ENCODE assay signal across 14 cellular contexts in genomic region chr19:15129856-15130580, GRCh38. TPM values are rescaled to one million over a fixed set of nuclear protein-coding genes. Genes with fewer than 3 reads are reported as not detected.
DNase-seq lines count a peak whose midpoint lies in the region; ATAC-seq, FAIRE-seq and TF ChIP-seq lines count a peak whose summit lies in the region.
"Had no signal": no experiment of that assay in that cellular context is flagged by ENCODE, and none has a peak within 500 bp of the region (broad histone marks: within the 10 kb centered on the region; RNA-seq: fewer than 3 reads in every experiment).

No MANE protein-coding gene starts in this region.

- ATAC-seq in HepG2 (no peak), GM21528 (IDR thresholded peaks at IDR 0.05; ENCODE audit: low FRiP score, unreplicated experiment) (no peak)
- ATAC-seq in natural killer cell treated with Interleukin-12 subunit alpha and Interleukin-12 subunit beta and Interleukin-15 and Interleukin-18, amount 100 ng/mL, for 72 hours = no peak
- ATAC-seq: activated CD8-positive, alpha-beta memory T cell treated with anti-CD3 and anti-CD28 coated beads, Interleukin-2, amount 10 ng/mL, durations not matched to agents 7 days and 5 days had no signal

- TF ChIP-seq POLR2A in HepG2 (IDR thresholded peaks at IDR 0.05; ENCODE audit: insufficient read depth in 1 of 2, low read depth in 2 of 2, low read length in 2 of 2) = no peak

- peak overlapping the region; percentile 59 for H3K27ac Mint-ChIP-seq in activated CD4-positive, alpha-beta memory T cell treated with anti-CD3 and anti-CD28 coated beads for 36 hours
- H3K27ac Mint-ChIP-seq in activated CD4-positive, alpha-beta memory T cell treated with anti-CD3 and anti-CD28 coated beads, Interleukin-2, amount 10 ng/mL, durations not matched to agents 7 days and 5 days = no peak overlapping the region
- H3K27ac Mint-ChIP-seq in natural killer cell treated with Interleukin-12 subunit alpha and Interleukin-12 subunit beta and Interleukin-15 and Interleukin-18, amount 100 ng/mL, for 72 hours = no peak overlapping the region
- H3K27ac Mint-ChIP-seq: activated CD8-positive, alpha-beta memory T cell treated with anti-CD3 and anti-CD28 coated beads, Interleukin-2, amount 10 ng/mL, durations not matched to agents 7 days and 5 days had no signal

- H3K9me3 ChIP-seq in HepG2 (ENCODE audit: low read length) (no peaks in the 10 kb centered on the region), thymus (ENCODE audit: control insufficient read depth) (no peaks in the 10 kb centered on the region)
- H3K9me3 ChIP-seq: upper lobe of left lung had no signal

- H3K79me2 ChIP-seq in HepG2 (ENCODE audit: insufficient read depth, low read length) = no peaks in the 10 kb centered on the region

- POLR2A ChIA-PET in activated CD4-positive, alpha-beta memory T cell treated with anti-CD3 and anti-CD28 coated beads for 36 hours (lab: Charles Lee) = no interaction called here
- POLR2A ChIA-PET in activated CD4-positive, alpha-beta memory T cell treated with anti-CD3 and anti-CD28 coated beads, Interleukin-2, amount 10 ng/mL, durations not matched to agents 7 days and 5 days (lab: Charles Lee) = interaction anchor here (0.6 kb wide), 1 partner anchor 103 kb away, joined by 3 read pairs; no protein-coding TSS in a partner anchor
- POLR2A ChIA-PET in HepG2 (lab: Yijun Ruan, JAX) = no interaction called here

- WGBS in HepG2 (ENCODE audit: low lambda C conversion rate) = 28% methylated on average over 16 of the region's 16 CpGs
- WGBS in thymus = 66% methylated on average over 16 of the region's 16 CpGs

- intact Hi-C loops in activated CD4-positive, alpha-beta memory T cell treated with anti-CD3 and anti-CD28 coated beads for 36 hours (cut with micrococcal nuclease) = no loop called here
- intact Hi-C loops in HepG2 (cut with micrococcal nuclease; ENCODE audit: unreplicated experiment) = no loop called here

- H3K27me3 Mint-ChIP-seq in activated CD4-positive, alpha-beta memory T cell treated with anti-CD3 and anti-CD28 coated beads for 36 hours = no peaks in the 10 kb centered on the region
- peaks cover 3% of the 10 kb centered on the region for H3K27me3 Mint-ChIP-seq in activated CD4-positive, alpha-beta memory T cell treated with anti-CD3 and anti-CD28 coated beads, Interleukin-2, amount 10 ng/mL, durations not matched to agents 7 days and 5 days
- peaks cover 0 to 5% of the 10 kb centered on the region in 2 donors for H3K27me3 Mint-ChIP-seq in natural killer cell treated with Interleukin-12 subunit alpha and Interleukin-12 subunit beta and Interleukin-15 and Interleukin-18, amount 100 ng/mL, for 72 hours

- no peak for TF ChIP-seq RAD21 in HepG2 (CRISPR knock-in tag; IDR thresholded peaks at IDR 0.05)

- in situ Hi-C loops in HepG2 (cut with HindIII; ENCODE audit: extremely low pct_ligation_motif_present, low pct_unique_long_range_greater_than_20kb) = no loop called here

- no peaks in the 10 kb centered on the region for H3K9me3 Mint-ChIP-seq in activated CD4-positive, alpha-beta memory T cell treated with anti-CD3 and anti-CD28 coated beads for 36 hours
- H3K9me3 Mint-ChIP-seq in activated CD4-positive, alpha-beta memory T cell treated with anti-CD3 and anti-CD28 coated beads, Interleukin-2, amount 10 ng/mL, durations not matched to agents 7 days and 5 days = no peaks in the 10 kb centered on the region
- H3K9me3 Mint-ChIP-seq in natural killer cell treated with Interleukin-12 subunit alpha and Interleukin-12 subunit beta and Interleukin-15 and Interleukin-18, amount 100 ng/mL, for 72 hours = no peaks in the 10 kb centered on the region

- peaks cover 8% of the 10 kb centered on the region for H3K4me1 ChIP-seq in HepG2 (ENCODE audit: insufficient read depth, low read length)
- peaks cover 8% of the 10 kb centered on the region for H3K4me1 ChIP-seq in thymus (ENCODE audit: control insufficient read depth, insufficient read depth, low read length)

- H3K36me3 ChIP-seq in HepG2 (replicated peaks in 1 of 2; ENCODE audit: control insufficient read depth in 1 of 2, insufficient read depth in 2 of 2, low read length in 2 of 2) (no peaks in the 10 kb centered on the region), thymus (ENCODE audit: control insufficient read depth, insufficient read depth) (no peaks in the 10 kb centered on the region)
- H3K36me3 ChIP-seq: upper lobe of left lung had no signal

- no peak for TF ChIP-seq CTCF in HepG2 (CRISPR knock-in tag; IDR thresholded peaks at IDR 0.05)

- peak; percentile 55 for DNase-seq in activated CD4-positive, alpha-beta memory T cell treated with anti-CD3 and anti-CD28 coated beads for 36 hours
- no peak for DNase-seq in activated CD4-positive, alpha-beta memory T cell treated with anti-CD3 and anti-CD28 coated beads, Interleukin-2, amount 10 ng/mL, durations not matched to agents 7 days and 5 days
- peak; percentile 50 to 59 for DNase-seq in activated T-cell treated with anti-CD3 and anti-CD28 coated beads, Interleukin-2, amount 50 U/mL, for 48 hours
- no peak for DNase-seq in HepG2 (ENCODE audit: low spot score)
- no peak for DNase-seq in natural killer cell treated with Interleukin-12 subunit alpha and Interleukin-12 subunit beta and Interleukin-15 and Interleukin-18, amount 100 ng/mL, for 72 hours (ENCODE audit: low spot score)
- no peak for DNase-seq in inferior parietal cortex (ENCODE audit: extremely low spot score)
- DNase-seq: activated CD8-positive, alpha-beta memory T cell treated with anti-CD3 and anti-CD28 coated beads, Interleukin-2, amount 10 ng/mL, durations not matched to agents 7 days and 5 days; NCI-H2107 had no signal

- H3K4me3 ChIP-seq in HepG2 (replicated peaks in 1 of 3; ENCODE audit: insufficient read depth in 1 of 3, low read depth in 2 of 3, low read length in 3 of 3) = no peak overlapping the region
- no peak overlapping the region for H3K4me3 ChIP-seq in thymus (ENCODE audit: low read length)
- H3K4me3 ChIP-seq: upper lobe of left lung had no signal

- no TSS peak for BruUV-seq in HepG2 (replicated peaks; lab: Mats Ljungman, UMichigan)

- H3K4me3 Mint-ChIP-seq in activated CD4-positive, alpha-beta memory T cell treated with anti-CD3 and anti-CD28 coated beads for 36 hours = no peak overlapping the region
- H3K4me3 Mint-ChIP-seq in activated CD4-positive, alpha-beta memory T cell treated with anti-CD3 and anti-CD28 coated beads, Interleukin-2, amount 10 ng/mL, durations not matched to agents 7 days and 5 days = no peak overlapping the region
- no peak overlapping the region for H3K4me3 Mint-ChIP-seq in natural killer cell treated with Interleukin-12 subunit alpha and Interleukin-12 subunit beta and Interleukin-15 and Interleukin-18, amount 100 ng/mL, for 72 hours
- H3K4me3 Mint-ChIP-seq: activated CD8-positive, alpha-beta memory T cell treated with anti-CD3 and anti-CD28 coated beads, Interleukin-2, amount 10 ng/mL, durations not matched to agents 7 days and 5 days had no signal

- no peak for FAIRE-seq in HepG2 (lab: Jason Lieb, UNC)

- H3K27ac ChIP-seq in HepG2 (ENCODE audit: extremely low read length, insufficient read depth, low read length) (no peak overlapping the region), thymus (ENCODE audit: low read depth) (peak overlapping the region; percentile 12)
- H3K27ac ChIP-seq: upper lobe of left lung had no signal

- H3K4me2 ChIP-seq in HepG2 (ENCODE audit: low read depth, low read length) = no peak overlapping the region

- no peaks in the 10 kb centered on the region for H4K20me1 ChIP-seq in HepG2 (ENCODE audit: insufficient read depth, low read length)

- H3K9ac ChIP-seq in HepG2 (ENCODE audit: insufficient read depth, low read depth, low read length) = no peak overlapping the region

- peaks cover 20% of the 10 kb centered on the region for H3K4me1 Mint-ChIP-seq in activated CD4-positive, alpha-beta memory T cell treated with anti-CD3 and anti-CD28 coated beads for 36 hours (ENCODE audit: low read depth)
- peaks cover 19% of the 10 kb centered on the region for H3K4me1 Mint-ChIP-seq in activated CD4-positive, alpha-beta memory T cell treated with anti-CD3 and anti-CD28 coated beads, Interleukin-2, amount 10 ng/mL, durations not matched to agents 7 days and 5 days
- H3K4me1 Mint-ChIP-seq in natural killer cell treated with Interleukin-12 subunit alpha and Interleukin-12 subunit beta and Interleukin-15 and Interleukin-18, amount 100 ng/mL, for 72 hours (ENCODE audit: low read depth in 2 of 2) = peaks cover 5 to 8% of the 10 kb centered on the region in 2 donors

- TF ChIP-seq EP300 in HepG2 (IDR thresholded peaks at IDR 0.05; ENCODE audit: low read depth in 2 of 2, low read length in 2 of 2) = no peak
- TF ChIP-seq EP300 in HepG2 (CRISPR knock-in tag; IDR thresholded peaks at IDR 0.05; ENCODE audit: borderline replicate concordance) = no peak

- no peak overlapping the region for H2AFZ ChIP-seq in HepG2 (ENCODE audit: low read length)

- H3K36me3 Mint-ChIP-seq in activated CD4-positive, alpha-beta memory T cell treated with anti-CD3 and anti-CD28 coated beads for 36 hours = no peaks in the 10 kb centered on the region
- no peaks in the 10 kb centered on the region for H3K36me3 Mint-ChIP-seq in activated CD4-positive, alpha-beta memory T cell treated with anti-CD3 and anti-CD28 coated beads, Interleukin-2, amount 10 ng/mL, durations not matched to agents 7 days and 5 days (ENCODE audit: low read depth)
- no peaks in the 10 kb centered on the region for H3K36me3 Mint-ChIP-seq in natural killer cell treated with Interleukin-12 subunit alpha and Interleukin-12 subunit beta and Interleukin-15 and Interleukin-18, amount 100 ng/mL, for 72 hours
- H3K36me3 Mint-ChIP-seq: activated CD8-positive, alpha-beta memory T cell treated with anti-CD3 and anti-CD28 coated beads, Interleukin-2, amount 10 ng/mL, durations not matched to agents 7 days and 5 days had no signal

- H3K27me3 ChIP-seq in HepG2 (ENCODE audit: control insufficient read depth in 1 of 2, insufficient read depth in 2 of 2, low read length in 2 of 2) = peaks cover 0 to 6% of the 10 kb centered on the region in 2 experiments; a peak in 2 of 5 replicates
- no peaks in the 10 kb centered on the region for H3K27me3 ChIP-seq in thymus (ENCODE audit: control insufficient read depth, insufficient read depth)
- H3K27me3 ChIP-seq: upper lobe of left lung had no signal

- CTCF ChIA-PET in activated CD4-positive, alpha-beta memory T cell treated with anti-CD3 and anti-CD28 coated beads for 36 hours (lab: Charles Lee) = interaction anchor here (0.9 to 1.2 kb wide), 2 partner anchors 19 to 28 kb away, joined by 4 read pairs; no protein-coding TSS in a partner anchor
- CTCF ChIA-PET in activated CD4-positive, alpha-beta memory T cell treated with anti-CD3 and anti-CD28 coated beads, Interleukin-2, amount 10 ng/mL, durations not matched to agents 7 days and 5 days (lab: Charles Lee) = no interaction called here
- CTCF ChIA-PET in HepG2 (lab: Yijun Ruan, JAX; ENCODE audit: low intra/inter-chr PET ratio, low total read pairs) = no interaction called here

RNA-seq across cellular contexts. Expression of gene SYDE1, which starts 22.8 kb away (rescaled TPM):
- total RNA-seq in activated CD4-positive, alpha-beta memory T cell treated with anti-CD3 and anti-CD28 coated beads for 36 hours = under 1 TPM; 0.31 to 0.53 TPM
- not detected for total RNA-seq in activated CD4-positive, alpha-beta memory T cell treated with anti-CD3 and anti-CD28 coated beads, Interleukin-2, amount 10 ng/mL, durations not matched to agents 7 days and 5 days
- 3.8 and 4.3 TPM in 2 replicates for total RNA-seq in HepG2 (2016; rRNA removed; fragmentation: Illumina TruSeq; extraction: Trizol)
- 1.7 and 2.6 TPM in 2 replicates for total RNA-seq in HepG2 (2016; cell fraction: cytosol; rRNA removed; fragmentation: Illumina TruSeq; extraction: Trizol; ENCODE audit: low read depth)
- total RNA-seq in HepG2 (2016; cell fraction: insoluble cytoplasmic fraction; rRNA removed; fragmentation: Illumina TruSeq; extraction: Trizol) = 2.9 and 3.9 TPM in 2 replicates
- 4.0 and 4.4 TPM in 2 replicates for total RNA-seq in HepG2 (2016; cell fraction: membrane; rRNA removed; fragmentation: Illumina TruSeq; extraction: Trizol)
- 3.8 and 5.2 TPM in 2 replicates for total RNA-seq in HepG2 (2016; cell fraction: nucleus; rRNA removed; fragmentation: Illumina TruSeq; extraction: Trizol)
- polyA plus RNA-seq in HepG2 (2011; rRNA removed) (13.6 and 15.4 TPM in 2 replicates), thymus (2.5 TPM)
- 10.6 and 19.0 TPM in 2 replicates for polyA plus RNA-seq in HepG2 (2011; cell fraction: cytosol; rRNA removed)
- polyA plus RNA-seq in HepG2 (2011; cell fraction: nucleus; rRNA removed) = 31.3 and 42.4 TPM in 2 replicates
- polyA plus RNA-seq in HepG2 (2012) = 5.5 and 6.3 TPM in 2 replicates
- 1.5 TPM in 2 replicates for polyA plus RNA-seq in HepG2 (2016; cell fraction: cytosol; fragmentation: Illumina TruSeq; extraction: Trizol; ENCODE audit: low read depth)
- polyA plus RNA-seq in HepG2 (2016; cell fraction: insoluble cytoplasmic fraction; fragmentation: Illumina TruSeq; extraction: Trizol; ENCODE audit: low read depth) = 4.9 and 5.6 TPM in 2 replicates
- polyA plus RNA-seq in HepG2 (2016; cell fraction: membrane; fragmentation: Illumina TruSeq; extraction: Trizol; ENCODE audit: low read depth) = 3.5 and 4.0 TPM in 2 replicates
- polyA plus RNA-seq in HepG2 (2016; cell fraction: nucleus; fragmentation: Illumina TruSeq; extraction: Trizol; ENCODE audit: insufficient read depth, low read depth) = 6.7 and 7.0 TPM in 2 replicates
- polyA minus RNA-seq in HepG2 (2011; rRNA and poly(A)+ RNA removed; ENCODE audit: low replicate concordance) = 37.7 and 42.8 TPM in 2 replicates
- 10.4 and 16.1 TPM in 2 replicates for polyA minus RNA-seq in HepG2 (2011; cell fraction: cytosol; rRNA and poly(A)+ RNA removed)
- polyA minus RNA-seq in HepG2 (2011; cell fraction: nucleus; rRNA and poly(A)+ RNA removed) = 4.8 and 9.0 TPM in 2 replicates
- total RNA-seq in natural killer cell treated with Interleukin-12 subunit alpha and Interleukin-12 subunit beta and Interleukin-15 and Interleukin-18, amount 100 ng/mL, for 72 hours = not detected
- total RNA-seq: mononuclear cell had no signal

RNA-seq across cellular contexts. Expression of gene OR1I1, which starts 48.0 kb away (rescaled TPM):
- not detected for total RNA-seq in activated CD4-positive, alpha-beta memory T cell treated with anti-CD3 and anti-CD28 coated beads for 36 hours
- total RNA-seq in activated CD4-positive, alpha-beta memory T cell treated with anti-CD3 and anti-CD28 coated beads, Interleukin-2, amount 10 ng/mL, durations not matched to agents 7 days and 5 days = not detected
- not detected in 2 replicates for total RNA-seq in HepG2 (2016; rRNA removed; fragmentation: Illumina TruSeq; extraction: Trizol)
- total RNA-seq in HepG2 (2016; cell fraction: cytosol; rRNA removed; fragmentation: Illumina TruSeq; extraction: Trizol; ENCODE audit: low read depth) = not detected in 2 replicates
- not detected in 2 replicates for total RNA-seq in HepG2 (2016; cell fraction: insoluble cytoplasmic fraction; rRNA removed; fragmentation: Illumina TruSeq; extraction: Trizol)
- total RNA-seq in HepG2 (2016; cell fraction: membrane; rRNA removed; fragmentation: Illumina TruSeq; extraction: Trizol) = not detected in 2 replicates
- total RNA-seq in HepG2 (2016; cell fraction: nucleus; rRNA removed; fragmentation: Illumina TruSeq; extraction: Trizol) = not detected in 2 replicates
- polyA plus RNA-seq in HepG2 (2011; rRNA removed) (not detected in 2 replicates), thymus (0.05 TPM)
- not detected in 2 replicates for polyA plus RNA-seq in HepG2 (2011; cell fraction: cytosol; rRNA removed)
- not detected in 2 replicates for polyA plus RNA-seq in HepG2 (2011; cell fraction: nucleus; rRNA removed)
- not detected in 2 replicates for polyA plus RNA-seq in HepG2 (2012)
- not detected in 2 replicates for polyA plus RNA-seq in HepG2 (2016; cell fraction: cytosol; fragmentation: Illumina TruSeq; extraction: Trizol; ENCODE audit: low read depth)
- not detected in 2 replicates for polyA plus RNA-seq in HepG2 (2016; cell fraction: insoluble cytoplasmic fraction; fragmentation: Illumina TruSeq; extraction: Trizol; ENCODE audit: low read depth)
- polyA plus RNA-seq in HepG2 (2016; cell fraction: membrane; fragmentation: Illumina TruSeq; extraction: Trizol; ENCODE audit: low read depth) = not detected in 2 replicates
- polyA plus RNA-seq in HepG2 (2016; cell fraction: nucleus; fragmentation: Illumina TruSeq; extraction: Trizol; ENCODE audit: insufficient read depth, low read depth) = not detected in 2 replicates
- not detected in 2 replicates for polyA minus RNA-seq in HepG2 (2011; rRNA and poly(A)+ RNA removed; ENCODE audit: low replicate concordance)
- polyA minus RNA-seq in HepG2 (2011; cell fraction: cytosol; rRNA and poly(A)+ RNA removed) = not detected in 2 replicates
- polyA minus RNA-seq in HepG2 (2011; cell fraction: nucleus; rRNA and poly(A)+ RNA removed) = not detected in 2 replicates
- total RNA-seq in natural killer cell treated with Interleukin-12 subunit alpha and Interleukin-12 subunit beta and Interleukin-15 and Interleukin-18, amount 100 ng/mL, for 72 hours = not detected
- total RNA-seq: activated CD8-positive, alpha-beta memory T cell treated with anti-CD3 and anti-CD28 coated beads, Interleukin-2, amount 10 ng/mL, durations not matched to agents 7 days and 5 days; glomerular endothelial cell; mononuclear cell; SK-MEL-5; upper lobe of left lung had no signal

Comparison
In these comparisons a context has a peak if more than half of its experiments do, and no peak if none do; other contexts are left out.
1. DNase-seq: peak in activated CD4-positive, alpha-beta memory T cell treated with anti-CD3 and anti-CD28 coated beads for 36 hours (single experiment) and activated T-cell treated with anti-CD3 and anti-CD28 coated beads, Interleukin-2, amount 50 U/mL, for 48 hours (2 of 2); none in activated CD4-positive, alpha-beta memory T cell treated with anti-CD3 and anti-CD28 coated beads, Interleukin-2, amount 10 ng/mL, durations not matched to agents 7 days and 5 days (single experiment), HepG2 (single experiment), natural killer cell treated with Interleukin-12 subunit alpha and Interleukin-12 subunit beta and Interleukin-15 and Interleukin-18, amount 100 ng/mL, for 72 hours (single experiment) and inferior parietal cortex (single experiment).